16 cellular contexts compared by ENCODE assay signal in the genomic region with DNA sequence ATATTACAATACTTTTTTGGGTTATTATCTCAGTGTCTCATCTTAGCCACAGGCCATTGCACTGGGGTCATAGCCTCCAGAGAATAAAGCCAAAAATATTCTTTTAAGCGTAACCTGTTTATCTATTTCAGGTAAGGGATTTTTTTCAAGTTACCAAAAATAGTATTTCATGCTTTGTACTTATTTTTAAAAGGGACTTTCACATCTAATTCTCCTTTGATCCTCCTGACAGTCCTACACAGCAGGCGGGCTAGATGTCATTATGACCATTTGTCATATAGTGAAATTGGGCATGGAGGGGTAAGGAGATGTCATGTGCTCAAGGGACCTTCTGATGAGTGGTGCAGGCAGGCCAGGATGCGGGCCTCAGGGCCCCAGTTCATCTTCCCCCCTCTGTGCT.
DNase-seq lines count a peak whose midpoint lies in the region; ATAC-seq and TF ChIP-seq lines count a peak whose summit lies in the region.
"Had no signal": no experiment of that assay in that cellular context is flagged by ENCODE, and none has a peak within 500 bp of the region (broad histone marks: within the 10 kb centered on the region; RNA-seq: fewer than 3 reads in every experiment).

No MANE protein-coding gene starts in this region.

- H3K27me3 ChIP-seq in HAP-1 (ENCODE audit: low read depth) (no peaks in the 10 kb centered on the region), psoas muscle (ENCODE audit: insufficient read depth in 3 of 3, low read length in 2 of 3) (no peaks in the 10 kb centered on the region)

- no peak for TF ChIP-seq CTCF in psoas muscle (IDR thresholded peaks at IDR 0.05)

- H3K9me3 Mint-ChIP-seq in memory B cell = peaks cover 8% of the 10 kb centered on the region
- H3K9me3 Mint-ChIP-seq in effector memory CD8-positive, alpha-beta T cell = peaks cover 0 to 4% of the 10 kb centered on the region in 2 donors

- in situ Hi-C loops in HAP-1 (cut with MboI; ENCODE audit: low sequenced_read_pairs) = no loop called here

- no peak overlapping the region for H3K27ac ChIP-seq in psoas muscle
- H3K27ac ChIP-seq: parathyroid adenoma, SK-N-MC had no signal

- no peak for DNase-seq in memory B cell (ENCODE audit: low spot score in 2 of 2)
- no peak for DNase-seq in effector memory CD8-positive, alpha-beta T cell
- DNase-seq in HAP-1 (ENCODE audit: low spot score in 2 of 2) = no peak
- DNase-seq in psoas muscle = no peak
- DNase-seq: activated CD4-positive, alpha-beta T cell treated with anti-CD3 and anti-CD28 coated beads, Interleukin-2, amount 50 U/mL, for 4 hours; activated T-cell treated with anti-CD3 and anti-CD28 coated beads, Interleukin-2, amount 50 U/mL, for 4 hours; DMS153; effector CD8-positive, alpha-beta T cell; NCI-H1092; NCI-H2171 treated with DMSO at 0.1 percent for 48 hours had no signal

- no peaks in the 10 kb centered on the region for H3K4me1 ChIP-seq in HAP-1
- no peaks in the 10 kb centered on the region for H3K4me1 ChIP-seq in psoas muscle

- peaks cover 8% of the 10 kb centered on the region for H3K36me3 Mint-ChIP-seq in memory B cell
- H3K36me3 Mint-ChIP-seq in effector memory CD8-positive, alpha-beta T cell (ENCODE audit: insufficient read depth) = no peaks in the 10 kb centered on the region

- WGBS in psoas muscle, 3 donors = 86 to 89% (median 88%) methylated on average over 3 of the region's 3 CpGs

- no peak overlapping the region for H3K4me3 ChIP-seq in HAP-1
- no peak overlapping the region for H3K4me3 ChIP-seq in psoas muscle
- H3K4me3 ChIP-seq: SK-N-MC had no signal

- H3K4me1 Mint-ChIP-seq in memory B cell = peaks cover 59% of the 10 kb centered on the region
- no peaks in the 10 kb centered on the region for H3K4me1 Mint-ChIP-seq in effector memory CD8-positive, alpha-beta T cell (ENCODE audit: low read depth in 2 of 2)

- H3K9me3 ChIP-seq in HAP-1 = no peaks in the 10 kb centered on the region
- no peaks in the 10 kb centered on the region for H3K9me3 ChIP-seq in psoas muscle

- H3K36me3 ChIP-seq in HAP-1 (replicated peaks) = no peaks in the 10 kb centered on the region
- no peaks in the 10 kb centered on the region for H3K36me3 ChIP-seq in psoas muscle (ENCODE audit: insufficient read depth in 1 of 2, low read depth in 1 of 2)

- H3K27me3 Mint-ChIP-seq in memory B cell = no peaks in the 10 kb centered on the region
- no peaks in the 10 kb centered on the region for H3K27me3 Mint-ChIP-seq in effector memory CD8-positive, alpha-beta T cell

- intact Hi-C loops in psoas muscle (cut with DNase I) = no loop called here

- peak overlapping the region; percentile 24 for H3K4me3 Mint-ChIP-seq in memory B cell
- no peak overlapping the region for H3K4me3 Mint-ChIP-seq in effector memory CD8-positive, alpha-beta T cell
- H3K4me3 Mint-ChIP-seq: activated T-cell treated with anti-CD3 and anti-CD28 coated beads, Interleukin-2, amount 50 U/mL, for 4 hours had no signal

- ATAC-seq in GM18511 (IDR thresholded peaks at IDR 0.05; ENCODE audit: unreplicated experiment) = peak; percentile 48
- peak; percentile 43 for ATAC-seq in GM21576 (IDR thresholded peaks at IDR 0.05; ENCODE audit: unreplicated experiment)
- ATAC-seq in HG03196 (IDR thresholded peaks at IDR 0.05; ENCODE audit: unreplicated experiment) = peak; percentile 37
- ATAC-seq in memory B cell (ENCODE audit: low read depth) = peak; percentile 5
- no peak for ATAC-seq in effector memory CD8-positive, alpha-beta T cell (replicated peaks)
- no peak for ATAC-seq in psoas muscle
- ATAC-seq in GM19467 (IDR thresholded peaks at IDR 0.05; ENCODE audit: unreplicated experiment) = no peak
- ATAC-seq: activated T-cell treated with anti-CD3 and anti-CD28 coated beads, Interleukin-2, amount 50 U/mL, for 4 hours had no signal

- peak overlapping the region; percentile 52 for H3K27ac Mint-ChIP-seq in memory B cell
- H3K27ac Mint-ChIP-seq in effector memory CD8-positive, alpha-beta T cell = no peak overlapping the region

Comparison
In these comparisons a context has a peak if more than half of its experiments do, and no peak if none do; other contexts are left out.
1. ATAC-seq: peak in GM18511 (single experiment), GM21576 (single experiment), HG03196 (single experiment) and memory B cell (single experiment); none in effector memory CD8-positive, alpha-beta T cell (single experiment), psoas muscle (0 of 4) and GM19467 (single experiment).